ENCODE assay signal across 25 cellular contexts in the genomic region with DNA sequence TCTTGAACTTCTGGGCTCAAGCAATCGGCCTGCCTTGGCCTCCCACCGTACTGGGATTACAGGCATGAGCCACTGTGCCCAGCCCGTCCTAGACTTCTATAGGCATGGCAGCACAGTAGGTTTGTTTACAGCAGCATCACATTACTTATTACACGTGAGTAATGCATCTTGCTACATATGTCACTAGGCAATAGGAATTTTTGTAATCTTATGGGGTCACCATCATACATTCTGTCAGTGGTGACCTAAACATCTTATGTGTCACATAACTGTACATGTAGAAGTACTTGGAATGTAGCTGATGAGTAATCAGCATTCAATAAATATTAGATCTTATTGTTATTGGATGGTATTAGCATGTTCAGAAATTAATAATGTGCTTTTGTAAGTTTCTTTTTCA.
"Had no signal": no experiment of that assay in that cellular context is flagged by ENCODE, and none has a peak within 500 bp of the region (broad histone marks: within the 10 kb centered on the region; RNA-seq: fewer than 3 reads in every experiment).

No MANE protein-coding gene starts in this region.

- H3K27ac ChIP-seq: esophagus muscularis mucosa, gastroesophageal sphincter, hepatocyte, left ventricle myocardium inferior, pancreas, psoas muscle, suprapubic skin, tibial artery had no signal

- H3K36me3 ChIP-seq: esophagus muscularis mucosa, gastroesophageal sphincter, left ventricle myocardium inferior, pancreas, suprapubic skin, tibial artery had no signal

- H3K4me3 ChIP-seq: esophagus muscularis mucosa, gastroesophageal sphincter, hepatocyte, left ventricle myocardium inferior, lung, pancreas, psoas muscle, suprapubic skin, tibial artery had no signal

- H2AFZ ChIP-seq: hepatocyte had no signal

- DNase-seq: activated CD4-positive, alpha-beta memory T cell treated with anti-CD3 and anti-CD28 coated beads, Interleukin-2, amount 10 ng/mL, durations not matched to agents 7 days and 5 days; activated CD4-positive, alpha-beta T cell treated with anti-CD3 and anti-CD28 coated beads for 1 hour; activated CD4-positive, alpha-beta T cell treated with anti-CD3 and anti-CD28 coated beads, Interleukin-2, amount 10 ng/mL, durations not matched to agents 7 days and 5 days; activated CD8-positive, alpha-beta memory T cell treated with anti-CD3 and anti-CD28 coated beads, Interleukin-2, amount 50 U/mL, for 48 hours; activated gamma-delta T cell; activated naive CD4-positive, alpha-beta T cell treated with anti-CD3 and anti-CD28 coated beads, Interleukin-2, amount 10 ng/mL, durations not matched to agents 7 days and 5 days; activated T-cell treated with anti-CD3 and anti-CD28 coated beads, Interleukin-2, amount 50 U/mL, for 24 hours; amniotic stem cell; central memory CD4-positive, alpha-beta T cell; endodermal cell; islet precursor cell; left ventricle myocardium inferior; pancreas; psoas muscle; stimulated activated CD4-positive, alpha-beta T cell treated with anti-CD3 and anti-CD28 coated beads, Interleukin-15, amount 100 ng/mL, for 24 hours; stimulated activated CD4-positive, alpha-beta T cell treated with anti-CD3 and anti-CD28 coated beads, Interleukin-2, amount 100 ng/mL, for 24 hours; stimulated activated naive CD4-positive, alpha-beta T cell; T-helper 17 cell; T1000; tibial artery had no signal

- H3K27me3 ChIP-seq: esophagus muscularis mucosa, gastroesophageal sphincter, hepatocyte, pancreas, suprapubic skin, tibial artery had no signal

- H3K4me1 ChIP-seq: esophagus muscularis mucosa, gastroesophageal sphincter, left ventricle myocardium inferior, pancreas, psoas muscle, suprapubic skin, tibial artery had no signal

- H3K4me2 ChIP-seq: hepatocyte had no signal

- H3K9me3 ChIP-seq: esophagus muscularis mucosa, gastroesophageal sphincter, left ventricle myocardium inferior, pancreas, psoas muscle, suprapubic skin, tibial artery had no signal

- ATAC-seq: gastroesophageal sphincter, pancreas, psoas muscle, T-helper 17 cell had no signal
